ENCODE assay signal across 1 cellular context in genomic region chr9:132166599-132166998, GRCh38.
TF ChIP-seq lines count a peak whose summit lies in the region.

No MANE protein-coding gene starts in this region.

TF ChIP-seq in WTC11, 78 proteins besides CTCF, POLR2A, EP300 and RAD21 (continued from another document):
- no peak for TF ChIP-seq RORB (CRISPR knock-in tag; IDR thresholded peaks at IDR 0.05)
